20 cellular contexts compared by ENCODE assay signal in genomic region chr1:81387446-81387845, GRCh38.
A peak's percentile ranks its signal among the peaks of the same experiment; 100 is the strongest.
DNase-seq lines count a peak whose midpoint lies in the region; ATAC-seq, FAIRE-seq and TF ChIP-seq lines count a peak whose summit lies in the region.
"Had no signal": no experiment of that assay in that cellular context is flagged by ENCODE, and none has a peak within 500 bp of the region (broad histone marks: within the 10 kb centered on the region; RNA-seq: fewer than 3 reads in every experiment).

No MANE protein-coding gene starts in this region.

- H3K79me2 ChIP-seq in GM12878 (ENCODE audit: control insufficient read depth, insufficient read depth, low read length) = no peaks in the 10 kb centered on the region

- BruUV-seq in GM12878 (replicated peaks; lab: Mats Ljungman, UMichigan) = no TSS peak

- H3K4me3 ChIP-seq in GM12878 (no peak overlapping the region), mucosa of descending colon (no peak overlapping the region)
- H3K4me3 ChIP-seq: BLaER1 treated with 17β-estradiol and CSF1 and Interleukin-3, amounts not matched to agents 10 nM and 100 nM; GM23248; HAP-1 had no signal

- RAD21 ChIA-PET in GM12878 (lab: Charles Lee; ENCODE audit: unreplicated experiment) = no interaction called here

- no peak for DNase-seq in GM12878 (ENCODE audit: low read depth, low spot score)
- peak in 1 of 3 donors; percentile 10 for DNase-seq in mucosa of descending colon
- DNase-seq in NCI-H2081 (lab: John Stamatoyannopoulos, UW) = no peak
- no peak for DNase-seq in frontal cortex (ENCODE audit: low spot score in 2 of 2)
- DNase-seq: 8988T; Calu3; CD8-positive, alpha-beta T cell; DMS53; DND-41; EL; GM23248; Karpas-422; KBM-7 had no signal

- SMC1A ChIA-PET in GM12878 (lab: Charles Lee; ENCODE audit: uncharacterized antibody, unreplicated experiment) = interaction anchor here (1.6 kb wide), 1 partner anchor 9 kb away, joined by 4 read pairs; no protein-coding TSS in a partner anchor

- no peak overlapping the region for H3K9ac ChIP-seq in GM12878 (ENCODE audit: control insufficient read depth, insufficient read depth, low read length)
- H3K9ac ChIP-seq: BLaER1 treated with 17β-estradiol and CSF1 and Interleukin-3, amounts not matched to agents 10 nM and 100 nM; GM23248 had no signal

- ATAC-seq in GM18858 (IDR thresholded peaks at IDR 0.05; ENCODE audit: unreplicated experiment) = peak; percentile 50
- ATAC-seq in HG03175 (IDR thresholded peaks at IDR 0.05; ENCODE audit: unreplicated experiment) = peak; percentile 53
- ATAC-seq in GM12878 = peak; percentile 58
- ATAC-seq in mucosa of descending colon = peak; percentile 89
- ATAC-seq in HG03196 (IDR thresholded peaks at IDR 0.05; ENCODE audit: unreplicated experiment) = no peak
- ATAC-seq: CD8-positive, alpha-beta T cell had no signal

- no peak for TF ChIP-seq POLR2A in GM12878 (IDR thresholded peaks at IDR 0.05; ENCODE audit: low read depth, low read length)

- no peak for FAIRE-seq in GM12878 (lab: Jason Lieb, UNC)
- FAIRE-seq in frontal cortex (lab: Jason Lieb, UNC) = no peak
- FAIRE-seq: GM12891 had no signal

- WGBS in GM12878 (ENCODE audit: insufficient coverage, insufficient replicate concordance, low lambda C conversion rate, missing lambda C conversion rate) = 14% methylated on average over 4 of the region's 4 CpGs

- no peak overlapping the region for H3K27ac ChIP-seq in GM12878 (ENCODE audit: control insufficient read depth, insufficient read depth)
- H3K27ac ChIP-seq: BLaER1 treated with 17β-estradiol and CSF1 and Interleukin-3, amounts not matched to agents 10 nM and 100 nM; GM23248; HL-60 had no signal

- in situ Hi-C loops in GM12878 (cut with MboI) = no loop called here

- CTCF ChIA-PET in GM12878 (lab: Yijun Ruan, JAX) = interaction anchor here (0.6 kb wide), 1 partner anchor 1143 kb away, joined by 4 read pairs; no protein-coding TSS in a partner anchor

- no peak overlapping the region for H3K4me2 ChIP-seq in GM12878 (ENCODE audit: control insufficient read depth, insufficient read depth)
- H3K4me2 ChIP-seq: BLaER1 treated with 17β-estradiol and CSF1 and Interleukin-3, amounts not matched to agents 10 nM and 100 nM had no signal

- H3K9me3 ChIP-seq in GM12878 (replicated peaks; ENCODE audit: control insufficient read depth, insufficient read depth, low read length) (no peaks in the 10 kb centered on the region), mucosa of descending colon (peaks cover 3% of the 10 kb centered on the region)
- H3K9me3 ChIP-seq: BLaER1 treated with 17β-estradiol and CSF1 and Interleukin-3, amounts not matched to agents 10 nM and 100 nM; HAP-1 had no signal

- H3K27me3 ChIP-seq in GM12878 (replicated peaks in 1 of 2; ENCODE audit: control insufficient read depth in 2 of 2, insufficient read depth in 2 of 2, low read length in 1 of 2) = no peaks in the 10 kb centered on the region
- H3K27me3 ChIP-seq: BLaER1 treated with 17β-estradiol and CSF1 and Interleukin-3, amounts not matched to agents 10 nM and 100 nM had no signal

- no peaks in the 10 kb centered on the region for H4K20me1 ChIP-seq in GM12878 (ENCODE audit: control insufficient read depth, insufficient read depth)
- H4K20me1 ChIP-seq: BLaER1 treated with 17β-estradiol and CSF1 and Interleukin-3, amounts not matched to agents 10 nM and 100 nM had no signal

- H3K36me3 ChIP-seq in GM12878 (ENCODE audit: control insufficient read depth in 2 of 2, insufficient read depth in 2 of 2, low read length in 1 of 2) (no peaks in the 10 kb centered on the region), mucosa of descending colon (ENCODE audit: low read depth) (no peaks in the 10 kb centered on the region)
- H3K36me3 ChIP-seq: BLaER1 treated with 17β-estradiol and CSF1 and Interleukin-3, amounts not matched to agents 10 nM and 100 nM; HAP-1 had no signal

- intact Hi-C loops in GM12878 (cut with micrococcal nuclease; ENCODE audit: unreplicated experiment) (no loop called here), mucosa of descending colon (cut with DNase I, micrococcal nuclease) (no loop called here)

- no peak for TF ChIP-seq RAD21 in GM12878 (IDR thresholded peaks at IDR 0.05; ENCODE audit: insufficient read depth, low read depth, low read length)

- H2AFZ ChIP-seq in GM12878 (ENCODE audit: control insufficient read depth, low read depth, low read length) = no peak overlapping the region
- H2AFZ ChIP-seq: GM23248 had no signal

- TF ChIP-seq CTCF in GM12878 (IDR thresholded peaks at IDR 0.05 in 2 of 3, conservative IDR thresholded peaks at IDR 0.05 in 1 of 3; ENCODE audit: control insufficient read depth in 2 of 3, extremely low read depth in 1 of 3, insufficient read depth in 1 of 3, low read depth in 3 of 3, low read length in 3 of 3) = no peak
- TF ChIP-seq CTCF in mucosa of descending colon (IDR thresholded peaks at IDR 0.05) = no peak

- POLR2A ChIA-PET in GM12878 (lab: Charles Lee) = no interaction called here

- TF ChIP-seq EP300 in GM12878 (IDR thresholded peaks at IDR 0.05; ENCODE audit: borderline replicate concordance in 1 of 2, control insufficient read depth in 1 of 2, low read depth in 2 of 2, low read length in 2 of 2) = no peak

- H3K4me1 ChIP-seq in GM12878 (ENCODE audit: control insufficient read depth, insufficient read depth, low read length) = no peaks in the 10 kb centered on the region
- no peaks in the 10 kb centered on the region for H3K4me1 ChIP-seq in mucosa of descending colon (ENCODE audit: low read depth)
- H3K4me1 ChIP-seq: BLaER1 treated with 17β-estradiol and CSF1 and Interleukin-3, amounts not matched to agents 10 nM and 100 nM; HAP-1 had no signal

TF ChIP-seq in GM12878, 131 proteins besides CTCF, POLR2A, EP300 and RAD21:
- TF ChIP-seq FOXK2 (IDR thresholded peaks at IDR 0.05) = no peak
- no peak for TF ChIP-seq SRF (IDR thresholded peaks at IDR 0.05; ENCODE audit: low read depth in 2 of 2, low read length in 2 of 2)
- no peak for TF ChIP-seq EGR1 (IDR thresholded peaks at IDR 0.05; ENCODE audit: borderline replicate concordance in 1 of 2, low read depth in 2 of 2, low read length in 2 of 2)
- TF ChIP-seq PKNOX1 (IDR thresholded peaks at IDR 0.05) = peak; percentile 30; the same call in 1 of the 2 replicates
